ENCODE assay signal across 25 cellular contexts in genomic region chr16:72853575-72853974, GRCh38.
DNase-seq lines count a peak whose midpoint lies in the region; ATAC-seq and TF ChIP-seq lines count a peak whose summit lies in the region.
"Had no signal": no experiment of that assay in that cellular context is flagged by ENCODE, and none has a peak within 500 bp of the region (broad histone marks: within the 10 kb centered on the region; RNA-seq: fewer than 3 reads in every experiment).

No MANE protein-coding gene starts in this region.

- H3K27me3 ChIP-seq in heart right ventricle (no peaks in the 10 kb centered on the region), upper lobe of right lung (no peaks in the 10 kb centered on the region), SJCRH30 (no peaks in the 10 kb centered on the region)
- H3K27me3 ChIP-seq: gastroesophageal sphincter, upper lobe of left lung had no signal

- 80 to 87% methylated on average over 3 of the region's 3 CpGs for WGBS in heart right ventricle, 2 donors

- no peak for TF ChIP-seq CTCF in heart right ventricle (IDR thresholded peaks at IDR 0.05)
- TF ChIP-seq CTCF in upper lobe of right lung (IDR thresholded peaks at IDR 0.05): no peak

- H3K9me3 ChIP-seq in heart right ventricle (no peaks in the 10 kb centered on the region), upper lobe of right lung (no peaks in the 10 kb centered on the region), SJCRH30 (replicated peaks) (no peaks in the 10 kb centered on the region)
- H3K9me3 ChIP-seq: A549, gastroesophageal sphincter, lower lobe of right lung, upper lobe of left lung had no signal

- ATAC-seq in heart right ventricle (no peak), upper lobe of right lung (peak; percentile 51)
- ATAC-seq: A549; activated naive CD8-positive, alpha-beta T cell treated with anti-CD3 and anti-CD28 coated beads, Interleukin-2, amount 50 U/mL, for 24 hours; gastroesophageal sphincter; T-cell had no signal

- intact Hi-C loops in cardiac septum (cut with DNase I): no loop called here
- intact Hi-C loops in heart right ventricle (cut with DNase I): no loop called here
- intact Hi-C loops in upper lobe of right lung (cut with DNase I): no loop called here

- H3K4me1 ChIP-seq in heart right ventricle (peaks cover 4 to 66% (median 38%) of the 10 kb centered on the region in 9 donors), upper lobe of right lung (peaks cover 19% of the 10 kb centered on the region), SJCRH30 (peaks cover 8% of the 10 kb centered on the region; the same call in 1 of the 2 replicates)

- H3K4me3 ChIP-seq in heart right ventricle: no peak overlapping the region
- no peak overlapping the region for H3K4me3 ChIP-seq in upper lobe of right lung
- H3K4me3 ChIP-seq in SJCRH30: no peak overlapping the region
- H3K4me3 ChIP-seq: A549, coronary artery, gastroesophageal sphincter, lower lobe of right lung, upper lobe of left lung had no signal

- DNase-seq in cardiac septum (ENCODE audit: low spot score) (peak; percentile 4), heart right ventricle (no peak), NOMO-1 treated with dmso at 0.1 percent for 144 hours (lab: John Stamatoyannopoulos, UW; ENCODE audit: unreplicated experiment) (peak; percentile 83), medulla oblongata (ENCODE audit: extremely low spot score) (peak; percentile 50), upper lobe of right lung (peak; percentile 1), HUDEP-2 (lab: John Stamatoyannopoulos, UW; ENCODE audit: unreplicated experiment in 76 of 76) (no peak), epidermal melanocyte (ENCODE audit: insufficient read length, low spot score) (no peak), SJCRH30 (no peak)
- DNase-seq: activated CD4-positive, alpha-beta T cell treated with anti-CD3 and anti-CD28 coated beads for 4 hours; activated naive CD8-positive, alpha-beta T cell treated with anti-CD3 and anti-CD28 coated beads, Interleukin-2, amount 50 U/mL, for 24 hours; C1 segment of cervical spinal cord; EL; endodermal cell; GOT3; lower lobe of right lung; NCI-H1417; NCI-H2107; NCI-H524 treated with DMSO at 0.1 percent for 48 hours; stimulated activated CD4-positive, alpha-beta T cell treated with anti-CD3 and anti-CD28 coated beads, Interleukin-12 subunit alpha, Interleukin-12 subunit beta, amount 100 ng/mL, for 4 hours; stimulated activated CD4-positive, alpha-beta T cell treated with anti-CD3 and anti-CD28 coated beads, Interleukin-4, amount 100 ng/mL, for 4 hours; T-cell; upper lobe of left lung had no signal

- peak overlapping the region in 2 of 10 donors; percentile 39 to 43 for H3K27ac ChIP-seq in heart right ventricle
- no peak overlapping the region for H3K27ac ChIP-seq in upper lobe of right lung
- H3K27ac ChIP-seq in SJCRH30: no peak overlapping the region
- H3K27ac ChIP-seq: A549, gastroesophageal sphincter, lower lobe of right lung, upper lobe of left lung had no signal

- H3K36me3 ChIP-seq in heart right ventricle (no peaks in the 10 kb centered on the region), upper lobe of right lung (no peaks in the 10 kb centered on the region), SJCRH30 (no peaks in the 10 kb centered on the region)
- H3K36me3 ChIP-seq: gastroesophageal sphincter, lower lobe of right lung, upper lobe of left lung had no signal

Comparison
In these comparisons a context has a peak if more than half of its experiments do, and no peak if none do; other contexts are left out.
1. DNase-seq: peak in cardiac septum (single experiment), NOMO-1 treated with dmso at 0.1 percent for 144 hours (single experiment), medulla oblongata (single experiment) and upper lobe of right lung (single experiment); none in heart right ventricle (0 of 2), HUDEP-2 (0 of 76), epidermal melanocyte (single experiment) and SJCRH30 (0 of 2).